In the genomic region with DNA sequence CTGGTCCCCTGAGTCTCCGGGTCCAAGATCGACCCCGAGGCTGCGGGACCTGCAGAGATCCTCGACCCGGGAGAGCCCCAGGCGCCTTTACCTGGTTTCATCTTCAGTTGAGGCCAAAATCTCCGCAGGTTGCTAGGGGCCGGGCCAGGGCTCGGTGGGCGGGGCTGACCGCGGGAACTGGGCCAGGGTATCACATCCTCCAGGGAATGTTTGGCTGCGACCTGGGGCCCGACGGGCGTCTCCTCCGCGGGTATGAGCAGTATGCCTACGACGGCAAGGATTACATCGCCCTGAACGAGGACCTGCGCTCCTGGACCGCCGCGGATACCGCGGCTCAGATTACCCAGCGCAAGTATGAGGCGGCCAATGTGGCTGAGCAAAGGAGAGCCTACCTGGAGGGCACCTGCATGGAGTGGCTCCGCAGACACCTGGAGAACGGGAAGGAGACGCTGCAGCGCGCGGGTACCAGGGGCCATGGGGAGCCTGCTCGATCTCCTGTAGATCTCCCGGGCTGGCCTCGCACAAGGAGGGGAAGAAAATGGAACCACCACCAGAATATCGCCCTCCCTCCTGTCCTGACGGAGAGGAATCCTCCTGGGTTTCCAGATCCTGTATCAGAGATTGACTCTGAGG, we compare ENCODE assay signal across 8 cellular contexts. TPM values are rescaled to one million over a fixed set of nuclear protein-coding genes. Genes with fewer than 3 reads are reported as not detected.
DNase-seq lines count a peak whose midpoint lies in the region; ATAC-seq, FAIRE-seq and TF ChIP-seq lines count a peak whose summit lies in the region.

No MANE protein-coding gene starts in this region.

- H3K27ac Mint-ChIP-seq in natural killer cell treated with Interleukin-12 subunit alpha and Interleukin-12 subunit beta and Interleukin-15 and Interleukin-18, amount 100 ng/mL, for 72 hours, result peak overlapping the region in 1 of 2 donors; percentile 54

- TF ChIP-seq CTCF in epithelial cell of proximal tubule (conservative IDR thresholded peaks at IDR 0.05; ENCODE audit: low read depth, low read length), result no peak

- peak overlapping the region; percentile 65 for H3K4me3 Mint-ChIP-seq in natural killer cell treated with Interleukin-12 subunit alpha and Interleukin-12 subunit beta and Interleukin-15 and Interleukin-18, amount 100 ng/mL, for 72 hours

- DNase-seq in DMS53 (lab: John Stamatoyannopoulos, UW) (peak; percentile 71), epithelial cell of proximal tubule (ENCODE audit: low read depth) (no peak), CD1c-positive myeloid dendritic cell (ENCODE audit: extremely low spot score) (no peak), urothelium cell line (ENCODE audit: low spot score) (no peak)
- peak; percentile 36 for DNase-seq in activated CD4-positive, alpha-beta T cell treated with anti-CD3 and anti-CD28 coated beads for 48 hours
- peak; percentile 64 for DNase-seq in natural killer cell treated with Interleukin-12 subunit alpha and Interleukin-12 subunit beta and Interleukin-15 and Interleukin-18, amount 100 ng/mL, for 72 hours (ENCODE audit: low spot score)

- peak in 1 of 2 donors; percentile 40 for ATAC-seq in natural killer cell treated with Interleukin-12 subunit alpha and Interleukin-12 subunit beta and Interleukin-15 and Interleukin-18, amount 100 ng/mL, for 72 hours
- no peak for ATAC-seq in HG02623 (IDR thresholded peaks at IDR 0.05; ENCODE audit: unreplicated experiment)
- no peak for ATAC-seq in HG03457 (IDR thresholded peaks at IDR 0.05; ENCODE audit: unreplicated experiment)

- H3K9me3 Mint-ChIP-seq in natural killer cell treated with Interleukin-12 subunit alpha and Interleukin-12 subunit beta and Interleukin-15 and Interleukin-18, amount 100 ng/mL, for 72 hours, result no peaks in the 10 kb centered on the region

- no peak for FAIRE-seq in urothelium cell line (lab: Jason Lieb, UNC)

- no peaks in the 10 kb centered on the region for H3K36me3 Mint-ChIP-seq in natural killer cell treated with Interleukin-12 subunit alpha and Interleukin-12 subunit beta and Interleukin-15 and Interleukin-18, amount 100 ng/mL, for 72 hours

- H3K4me1 Mint-ChIP-seq in natural killer cell treated with Interleukin-12 subunit alpha and Interleukin-12 subunit beta and Interleukin-15 and Interleukin-18, amount 100 ng/mL, for 72 hours (ENCODE audit: low read depth in 2 of 2), result peaks cover 5 to 10% of the 10 kb centered on the region in 2 donors

- H3K4me3 ChIP-seq in epithelial cell of proximal tubule (ENCODE audit: low read depth, low read length), result peak overlapping the region; percentile 56

- peaks cover 16 to 20% of the 10 kb centered on the region in 2 donors for H3K27me3 Mint-ChIP-seq in natural killer cell treated with Interleukin-12 subunit alpha and Interleukin-12 subunit beta and Interleukin-15 and Interleukin-18, amount 100 ng/mL, for 72 hours

RNA-seq across cellular contexts. Expression of a gene that starts 53.8 kb away (rescaled TPM):
- total RNA-seq in epithelial cell of proximal tubule, result 30.3 and 31.7 TPM in 2 replicates
- total RNA-seq in natural killer cell treated with Interleukin-12 subunit alpha and Interleukin-12 subunit beta and Interleukin-15 and Interleukin-18, amount 100 ng/mL, for 72 hours, result 10 to 100 TPM; 41.5 to 58.1 TPM

RNA-seq across cellular contexts. Expression of a gene that starts 59.8 kb away (rescaled TPM):
- total RNA-seq in epithelial cell of proximal tubule, result 45.4 and 54.5 TPM in 2 replicates
- 10 to 100 TPM; 50.3 to 82.0 TPM for total RNA-seq in natural killer cell treated with Interleukin-12 subunit alpha and Interleukin-12 subunit beta and Interleukin-15 and Interleukin-18, amount 100 ng/mL, for 72 hours

Comparison
In these comparisons a context has a peak if more than half of its experiments do, and no peak if none do; other contexts are left out.
1. DNase-seq: peak in DMS53 (single experiment), activated CD4-positive, alpha-beta T cell treated with anti-CD3 and anti-CD28 coated beads for 48 hours (single experiment) and natural killer cell treated with Interleukin-12 subunit alpha and Interleukin-12 subunit beta and Interleukin-15 and Interleukin-18, amount 100 ng/mL, for 72 hours (single experiment); none in epithelial cell of proximal tubule (single experiment), CD1c-positive myeloid dendritic cell (single experiment) and urothelium cell line (single experiment).